24 cellular contexts compared by ENCODE assay signal in genomic region chr10:126565456-126565855, GRCh38.
DNase-seq lines count a peak whose midpoint lies in the region; ATAC-seq and TF ChIP-seq lines count a peak whose summit lies in the region.
"Had no signal": no experiment of that assay in that cellular context is flagged by ENCODE, and none has a peak within 500 bp of the region (broad histone marks: within the 10 kb centered on the region; RNA-seq: fewer than 3 reads in every experiment).

No MANE protein-coding gene starts in this region.

- no peaks in the 10 kb centered on the region for H3K4me1 ChIP-seq in psoas muscle
- H3K4me1 ChIP-seq: BLaER1, Caco-2, lower lobe of right lung had no signal

- no peaks in the 10 kb centered on the region for H3K9me3 ChIP-seq in psoas muscle
- H3K9me3 ChIP-seq: A549, BLaER1, Caco-2, lower lobe of right lung had no signal

- H3K36me3 ChIP-seq in psoas muscle (ENCODE audit: insufficient read depth in 1 of 2, low read depth in 1 of 2) = no peaks in the 10 kb centered on the region
- H3K36me3 ChIP-seq: BLaER1, lower lobe of right lung had no signal

- ATAC-seq in psoas muscle (no peak), GM21786 (IDR thresholded peaks at IDR 0.05; ENCODE audit: unreplicated experiment) (no peak)
- ATAC-seq: A549, lower lobe of right lung, right cardiac atrium had no signal

- DNase-seq in NCI-H1436 (lab: John Stamatoyannopoulos, UW) (peak; percentile 2), NCI-H1436 treated with DMSO at 0.1 percent for 48 hours (lab: John Stamatoyannopoulos, UW) (no peak), AG10803 (ENCODE audit: low read depth) (peak; percentile 25), SW480 (ENCODE audit: low spot score) (peak; percentile 98), fibroblast of villous mesenchyme (ENCODE audit: low read depth) (peak; percentile 8), cortex of kidney (lab: John Stamatoyannopoulos, UW) (no peak), psoas muscle (no peak)
- DNase-seq: activated CD4-positive, alpha-beta T cell treated with anti-CD3 and anti-CD28 coated beads, Interleukin-2, amount 10 ng/mL, durations not matched to agents 24 days and 14 days; activated CD8-positive, alpha-beta memory T cell treated with anti-CD3 and anti-CD28 coated beads, Interleukin-2, amount 50 U/mL, for 48 hours; activated effector memory CD4-positive, alpha-beta T cell treated with Interleukin-2 at 50 U/mL for 16 hours; Caco-2; GDM1; HCEC 1CT; lower lobe of right lung; NCI-H2227 treated with DMSO at 0.1 percent for 48 hours; NK-92 treated with Interleukin-12 subunit alpha and Interleukin-12 subunit beta, amount 100 ng/mL, for 24 hours; occipital lobe; SW 1271 had no signal

- TF ChIP-seq CTCF in AG10803 (conservative IDR thresholded peaks at IDR 0.05; ENCODE audit: low read length) = no peak
- TF ChIP-seq CTCF in fibroblast of villous mesenchyme (IDR thresholded peaks at IDR 0.05; ENCODE audit: insufficient read depth, low read depth, low read length) = no peak
- TF ChIP-seq CTCF in psoas muscle (IDR thresholded peaks at IDR 0.05) = no peak

- intact Hi-C loops in psoas muscle (cut with DNase I) = no loop called here

- 38 to 40% (median 39%) methylated on average over 7 of the region's 7 CpGs for WGBS in psoas muscle, 3 donors

- H3K4me3 ChIP-seq in AG10803 (ENCODE audit: low read length) = no peak overlapping the region
- H3K4me3 ChIP-seq in fibroblast of villous mesenchyme (ENCODE audit: low read depth, low read length) = no peak overlapping the region
- H3K4me3 ChIP-seq in psoas muscle = no peak overlapping the region
- H3K4me3 ChIP-seq: A549, BLaER1, hepatocyte, lower lobe of right lung had no signal

- no peak overlapping the region for H3K27ac ChIP-seq in psoas muscle
- H3K27ac ChIP-seq: A549, BLaER1, hepatocyte, KMS-11, lower lobe of right lung had no signal

- H3K27me3 ChIP-seq in psoas muscle (ENCODE audit: insufficient read depth in 3 of 3, low read length in 2 of 3) = peaks cover 0 to 2% (median 0%) of the 10 kb centered on the region in 3 donors
- H3K27me3 ChIP-seq: BLaER1, hepatocyte had no signal

Comparison
In these comparisons a context has a peak if more than half of its experiments do, and no peak if none do; other contexts are left out.
1. DNase-seq: peak in NCI-H1436 (single experiment), AG10803 (single experiment), SW480 (single experiment) and fibroblast of villous mesenchyme (single experiment); none in NCI-H1436 treated with DMSO at 0.1 percent for 48 hours (single experiment), cortex of kidney (single experiment) and psoas muscle (0 of 2).